10 cellular contexts compared by ENCODE assay signal in genomic region chr3:141393151-141394076, GRCh38. TPM values are rescaled to one million over a fixed set of nuclear protein-coding genes. Genes with fewer than 3 reads are reported as not detected.
DNase-seq lines count a peak whose midpoint lies in the region; ATAC-seq, FAIRE-seq and TF ChIP-seq lines count a peak whose summit lies in the region.
"Had no signal": no experiment of that assay in that cellular context is flagged by ENCODE, and none has a peak within 500 bp of the region (broad histone marks: within the 10 kb centered on the region; RNA-seq: fewer than 3 reads in every experiment).

No MANE protein-coding gene starts in this region.

- H3K4me1 Mint-ChIP-seq in mesothelial cell of epicardium, result peaks cover 41% of the 10 kb centered on the region
- H3K4me1 Mint-ChIP-seq in activated CD4-positive, alpha-beta memory T cell treated with anti-CD3 and anti-CD28 coated beads, Interleukin-2, amount 10 ng/mL, durations not matched to agents 7 days and 5 days, result peaks cover 25% of the 10 kb centered on the region
- peaks cover 42% of the 10 kb centered on the region for H3K4me1 Mint-ChIP-seq in activated CD4-positive, alpha-beta memory T cell treated with anti-CD3 and anti-CD28 coated beads for 36 hours (ENCODE audit: low read depth)

- no peaks in the 10 kb centered on the region for H3K27me3 Mint-ChIP-seq in mesothelial cell of epicardium (ENCODE audit: low read depth)
- no peaks in the 10 kb centered on the region for H3K27me3 Mint-ChIP-seq in activated CD4-positive, alpha-beta memory T cell treated with anti-CD3 and anti-CD28 coated beads, Interleukin-2, amount 10 ng/mL, durations not matched to agents 7 days and 5 days
- no peaks in the 10 kb centered on the region for H3K27me3 Mint-ChIP-seq in activated CD4-positive, alpha-beta memory T cell treated with anti-CD3 and anti-CD28 coated beads for 36 hours
- H3K27me3 Mint-ChIP-seq: CD4-positive, alpha-beta T cell had no signal

- no peaks in the 10 kb centered on the region for H3K27me3 ChIP-seq in colonic mucosa

- peaks cover 16% of the 10 kb centered on the region for H3K9me3 Mint-ChIP-seq in mesothelial cell of epicardium
- H3K9me3 Mint-ChIP-seq in activated CD4-positive, alpha-beta memory T cell treated with anti-CD3 and anti-CD28 coated beads, Interleukin-2, amount 10 ng/mL, durations not matched to agents 7 days and 5 days, result peaks cover 5% of the 10 kb centered on the region
- peaks cover 15% of the 10 kb centered on the region for H3K9me3 Mint-ChIP-seq in activated CD4-positive, alpha-beta memory T cell treated with anti-CD3 and anti-CD28 coated beads for 36 hours

- 0 out of 5 replicates have a peak, but pooled peaks of 1 of the 2 experiments have one; percentile 12 for TF ChIP-seq EP300 in A549 (IDR thresholded peaks at IDR 0.05)

- H3K4me1 ChIP-seq in A549, result peaks cover 41% of the 10 kb centered on the region
- H3K4me1 ChIP-seq in colonic mucosa, result peaks cover 7% of the 10 kb centered on the region

- WGBS in A549 (ENCODE audit: missing lambda C conversion rate), result 86% methylated on average over 13 of the region's 13 CpGs

- peaks cover 24% of the 10 kb centered on the region for H3K36me3 Mint-ChIP-seq in mesothelial cell of epicardium
- peaks cover 12% of the 10 kb centered on the region for H3K36me3 Mint-ChIP-seq in activated CD4-positive, alpha-beta memory T cell treated with anti-CD3 and anti-CD28 coated beads, Interleukin-2, amount 10 ng/mL, durations not matched to agents 7 days and 5 days (ENCODE audit: low read depth)
- peaks cover 20% of the 10 kb centered on the region for H3K36me3 Mint-ChIP-seq in activated CD4-positive, alpha-beta memory T cell treated with anti-CD3 and anti-CD28 coated beads for 36 hours

- no peak overlapping the region for H3K9ac ChIP-seq in colonic mucosa (ENCODE audit: low read depth in 2 of 2, low read length in 2 of 2)

- H3K4me3 ChIP-seq in A549 (no peak overlapping the region), colonic mucosa (no peak overlapping the region)

- TF ChIP-seq CTCF in A549 (IDR thresholded peaks at IDR 0.05), result no peak
- no peak for TF ChIP-seq CTCF in colonic mucosa (IDR thresholded peaks at IDR 0.05)
- TF ChIP-seq CTCF in mesothelial cell of epicardium (IDR thresholded peaks at IDR 0.05; ENCODE audit: unreplicated experiment), result no peak

- H3K27ac Mint-ChIP-seq in mesothelial cell of epicardium, result peak overlapping the region; percentile 86
- H3K27ac Mint-ChIP-seq in activated CD4-positive, alpha-beta memory T cell treated with anti-CD3 and anti-CD28 coated beads, Interleukin-2, amount 10 ng/mL, durations not matched to agents 7 days and 5 days, result no peak overlapping the region
- H3K27ac Mint-ChIP-seq in activated CD4-positive, alpha-beta memory T cell treated with anti-CD3 and anti-CD28 coated beads for 36 hours, result no peak overlapping the region
- H3K27ac Mint-ChIP-seq: CD4-positive, alpha-beta T cell had no signal

- peak in 1 of 2 experiments; percentile 45 for DNase-seq in A549 (ENCODE audit: low read depth in 1 of 2, low spot score in 1 of 2)
- DNase-seq in M059J (ENCODE audit: low read depth), result peak; percentile 95
- DNase-seq in colonic mucosa, result peak; percentile 17
- no peak for DNase-seq in mesothelial cell of epicardium (ENCODE audit: low spot score in 2 of 2, unreplicated experiment in 2 of 2)
- no peak for DNase-seq in DMS153 treated with DMSO at 0.1 percent for 48 hours (lab: John Stamatoyannopoulos, UW; ENCODE audit: unreplicated experiment)
- DNase-seq in activated CD4-positive, alpha-beta memory T cell treated with anti-CD3 and anti-CD28 coated beads, Interleukin-2, amount 10 ng/mL, durations not matched to agents 7 days and 5 days, result no peak
- no peak for DNase-seq in NCI-H446 (lab: John Stamatoyannopoulos, UW)
- DNase-seq in activated CD4-positive, alpha-beta memory T cell treated with anti-CD3 and anti-CD28 coated beads for 36 hours, result no peak
- DNase-seq: CD4-positive, alpha-beta T cell had no signal

- CTCF ChIA-PET in A549 (lab: Yijun Ruan, JAX), result interaction anchor here (1.1 kb wide), 1 partner anchor 10 kb away, joined by 3 read pairs; no protein-coding TSS in a partner anchor
- CTCF ChIA-PET in activated CD4-positive, alpha-beta memory T cell treated with anti-CD3 and anti-CD28 coated beads, Interleukin-2, amount 10 ng/mL, durations not matched to agents 7 days and 5 days (lab: Charles Lee), result interaction anchor here (0.6 kb wide), 1 partner anchor 529 kb away, joined by 3 read pairs; no protein-coding TSS in a partner anchor
- CTCF ChIA-PET in activated CD4-positive, alpha-beta memory T cell treated with anti-CD3 and anti-CD28 coated beads for 36 hours (lab: Charles Lee), result no interaction called here

- 0 out of 3 replicates have a peak overlapping the region, but pooled peaks have one; percentile 9 for H3K4me2 ChIP-seq in A549

- H3K36me3 ChIP-seq in colonic mucosa, result no peaks in the 10 kb centered on the region

- TF ChIP-seq POLR2A in A549 (IDR thresholded peaks at IDR 0.05; ENCODE audit: low read length), result no peak

- intact Hi-C loops in colonic mucosa (cut with DNase I), result no loop called here
- intact Hi-C loops in activated CD4-positive, alpha-beta memory T cell treated with anti-CD3 and anti-CD28 coated beads for 36 hours (cut with micrococcal nuclease), result no loop called here

- FAIRE-seq in A549 (lab: Jason Lieb, UNC), result no peak
- FAIRE-seq: keratinocyte had no signal

- TF ChIP-seq RAD21 in A549 (conservative IDR thresholded peaks at IDR 0.05 in 1 of 2, IDR thresholded peaks at IDR 0.05 in 1 of 2), result no peak

- peak; percentile 26 to 62; a peak in 4 of 6 replicates for ATAC-seq in A549

- POLR2A ChIA-PET in A549 (lab: Yijun Ruan, JAX), result no interaction called here
- POLR2A ChIA-PET in activated CD4-positive, alpha-beta memory T cell treated with anti-CD3 and anti-CD28 coated beads, Interleukin-2, amount 10 ng/mL, durations not matched to agents 7 days and 5 days (lab: Charles Lee), result interaction anchor here (0.9 to 1.7 kb wide), 2 partner anchors 17 to 19 kb away, joined by 3 to 5 read pairs; no protein-coding TSS in a partner anchor
- POLR2A ChIA-PET in activated CD4-positive, alpha-beta memory T cell treated with anti-CD3 and anti-CD28 coated beads for 36 hours (lab: Charles Lee), result no interaction called here

- peaks cover 16% of the 10 kb centered on the region for H3K9me3 ChIP-seq in A549
- H3K9me3 ChIP-seq in colonic mucosa, result no peaks in the 10 kb centered on the region

- no peak overlapping the region for H3K4me3 Mint-ChIP-seq in mesothelial cell of epicardium
- H3K4me3 Mint-ChIP-seq in activated CD4-positive, alpha-beta memory T cell treated with anti-CD3 and anti-CD28 coated beads, Interleukin-2, amount 10 ng/mL, durations not matched to agents 7 days and 5 days, result no peak overlapping the region
- H3K4me3 Mint-ChIP-seq in activated CD4-positive, alpha-beta memory T cell treated with anti-CD3 and anti-CD28 coated beads for 36 hours, result no peak overlapping the region
- H3K4me3 Mint-ChIP-seq: CD4-positive, alpha-beta T cell had no signal

- H3K27ac ChIP-seq in A549 (peak overlapping the region; percentile 55 to 74), colonic mucosa (no peak overlapping the region)

TF ChIP-seq in A549, 52 proteins besides CTCF, POLR2A, EP300 and RAD21:
- TF ChIP-seq KDM1A (IDR thresholded peaks at IDR 0.05; ENCODE audit: low read depth) (no peak), SMC3 (IDR thresholded peaks at IDR 0.05) (no peak), JUN (IDR thresholded peaks at IDR 0.05) (0 out of 5 replicates have a peak, but pooled peaks of 1 of the 2 experiments have one; percentile 19), HOXB13 (CRISPR knock-in tag; IDR thresholded peaks at IDR 0.05; ENCODE audit: low read depth) (no peak), CEBPB (IDR thresholded peaks at IDR 0.05) (0 out of 4 replicates have a peak, but pooled peaks of 1 of the 2 experiments have one; percentile 21)

RNA-seq across cellular contexts. Expression of gene ZBTB38, which starts 25.1 kb away (rescaled TPM):
- polyA plus RNA-seq in A549 (2011; rRNA removed), result 110 and 141 TPM in 2 replicates
- polyA plus RNA-seq in A549 (2012; cell fraction: cytosol; rRNA removed), result 17.2 and 20.9 TPM in 2 replicates
- 16.5 and 23.0 TPM in 2 replicates for polyA plus RNA-seq in A549 (2012; cell fraction: nucleus; rRNA removed)
- polyA plus RNA-seq in A549 (2017; fragmentation: RNase III; extraction: RNeasy Plus Mini Kit Qiagen cat#74134 plus additional on column Dnase treatment), result 70.5 to 80.7 TPM (median 72.0 TPM) in 3 replicates
- polyA minus RNA-seq in A549 (2011; rRNA and poly(A)+ RNA removed), result 205 and 220 TPM in 2 replicates
- total RNA-seq in M059J (2014; rRNA removed; shearing (Covaris generic)), result 92.8 and 96.4 TPM in 2 replicates
- 100 to 1,000 TPM in 1 of 2 donors, 10 to 100 TPM in 1; 95.5 to 112 TPM for total RNA-seq in colonic mucosa
- 44.4 to 46.7 TPM (median 46.3 TPM) in 3 replicates for total RNA-seq in mesothelial cell of epicardium
- total RNA-seq in activated CD4-positive, alpha-beta memory T cell treated with anti-CD3 and anti-CD28 coated beads, Interleukin-2, amount 10 ng/mL, durations not matched to agents 7 days and 5 days, result 10 to 100 TPM; 36.0 to 39.6 TPM
- total RNA-seq in activated CD4-positive, alpha-beta memory T cell treated with anti-CD3 and anti-CD28 coated beads for 36 hours, result 10 to 100 TPM; 64.7 to 66.4 TPM

Comparison
In these comparisons a context has a peak if more than half of its experiments do, and no peak if none do; other contexts are left out.
1. DNase-seq: peak in M059J (single experiment) and colonic mucosa (single experiment); none in mesothelial cell of epicardium (0 of 2), DMS153 treated with DMSO at 0.1 percent for 48 hours (single experiment), activated CD4-positive, alpha-beta memory T cell treated with anti-CD3 and anti-CD28 coated beads, Interleukin-2, amount 10 ng/mL, durations not matched to agents 7 days and 5 days (single experiment), NCI-H446 (0 of 2) and activated CD4-positive, alpha-beta memory T cell treated with anti-CD3 and anti-CD28 coated beads for 36 hours (single experiment).